In the genomic region with DNA sequence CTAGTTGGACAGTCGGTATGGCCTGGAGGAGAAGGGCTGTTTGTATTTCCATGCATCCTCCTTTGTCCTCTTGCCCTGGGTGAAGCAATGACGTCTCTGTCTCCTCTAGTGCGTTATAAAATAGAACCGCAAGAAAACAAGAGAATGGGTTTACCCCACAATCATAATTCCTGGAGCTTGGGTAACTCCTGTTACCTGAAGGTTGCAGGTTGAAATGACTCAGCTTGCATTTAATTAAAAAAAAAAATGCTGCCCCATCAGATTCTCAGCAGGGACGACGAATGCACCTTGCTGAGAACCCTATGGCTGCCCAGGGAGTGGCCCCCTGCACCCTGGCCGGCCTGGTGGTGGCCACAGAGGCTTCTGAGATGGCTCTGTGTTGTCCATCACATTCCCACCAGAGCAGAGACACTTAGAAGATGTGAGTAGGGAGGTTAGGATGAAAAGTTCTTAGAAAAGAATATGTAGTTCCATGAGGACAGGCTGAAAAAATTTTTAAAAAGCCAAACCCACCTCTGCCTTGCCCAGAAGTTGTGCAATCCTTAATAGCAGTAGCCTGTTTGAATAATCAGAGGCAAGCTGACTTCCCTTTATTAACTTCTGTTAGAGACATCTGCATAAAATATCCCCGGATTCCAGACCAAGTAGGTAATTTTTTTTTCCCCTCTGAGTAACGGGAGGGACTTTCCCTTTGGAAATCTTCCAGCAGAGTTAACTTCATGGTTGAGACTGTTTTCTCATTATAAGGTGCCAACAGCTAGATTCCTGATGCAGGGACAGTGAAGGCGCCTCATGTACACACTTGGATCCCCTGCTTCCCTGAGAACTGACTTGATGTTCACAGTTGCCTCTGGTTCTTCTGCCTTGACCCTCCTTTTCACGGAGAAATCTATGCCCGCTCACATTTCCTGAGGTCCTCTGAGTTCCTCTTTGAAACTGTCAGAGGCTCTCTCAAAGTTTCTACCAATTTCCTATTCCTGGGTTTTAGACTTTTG, we compare ENCODE assay signal across 9 cellular contexts.
A peak's percentile ranks its signal among the peaks of the same experiment; 100 is the strongest.
DNase-seq lines count a peak whose midpoint lies in the region; FAIRE-seq and TF ChIP-seq lines count a peak whose summit lies in the region.
"Had no signal": no experiment of that assay in that cellular context is flagged by ENCODE, and none has a peak within 500 bp of the region (broad histone marks: within the 10 kb centered on the region; RNA-seq: fewer than 3 reads in every experiment).

No MANE protein-coding gene starts in this region.

- H3K36me3 Mint-ChIP-seq in IgD-negative memory B cell = peaks cover 9% of the 10 kb centered on the region

- H3K4me3 ChIP-seq in astrocyte of the cerebellum (ENCODE audit: low read depth, low read length) (no peak overlapping the region), kidney (ENCODE audit: low read length in 2 of 2) (peak overlapping the region; percentile 58 to 76), stomach (no peak overlapping the region)
- H3K4me3 ChIP-seq: cardiac muscle cell had no signal

- no peaks in the 10 kb centered on the region for H3K9me3 Mint-ChIP-seq in IgD-negative memory B cell

- 47 to 61% (median 56%) methylated on average over 12 of the region's 12 CpGs for WGBS in stomach, 5 donors

- TF ChIP-seq POLR2A in stomach (IDR thresholded peaks at IDR 0.05) = no peak

- no peak for TF ChIP-seq EP300 in stomach (IDR thresholded peaks at IDR 0.05)

- H3K27me3 ChIP-seq in stomach = no peaks in the 10 kb centered on the region
- H3K27me3 ChIP-seq: cardiac muscle cell had no signal

- intact Hi-C loops in kidney (cut with DNase I) (no loop called here), stomach (cut with DNase I; ENCODE audit: low total_unique reads) (no loop called here)

- TF ChIP-seq CTCF in astrocyte of the cerebellum (IDR thresholded peaks at IDR 0.05; ENCODE audit: low read depth, low read length, missing control alignments) (no peak), kidney (IDR thresholded peaks at IDR 0.05; ENCODE audit: borderline replicate concordance, extremely low read depth, insufficient read depth) (no peak), stomach (IDR thresholded peaks at IDR 0.05) (no peak)

- peaks cover 13 to 22% (median 21%) of the 10 kb centered on the region in 3 donors for H3K4me1 Mint-ChIP-seq in IgD-negative memory B cell

- H3K27me3 Mint-ChIP-seq in IgD-negative memory B cell = no peaks in the 10 kb centered on the region

- no peak for FAIRE-seq in kidney (lab: Jason Lieb, UNC)

- H3K4me1 ChIP-seq in kidney (ENCODE audit: control insufficient read depth in 1 of 2, insufficient read depth in 1 of 2, low read depth in 1 of 2, low read length in 2 of 2) (peaks cover 46 to 61% of the 10 kb centered on the region in 2 donors), stomach (peaks cover 13 to 45% (median 29%) of the 10 kb centered on the region in 4 donors)

- DNase-seq in AG08395 (ENCODE audit: low spot score) (peak; percentile 73), astrocyte of the cerebellum (ENCODE audit: low read depth) (peak; percentile 78), kidney (no peak), stomach (no peak), HT-29 (ENCODE audit: low spot score) (no peak), NAMALWA (ENCODE audit: low spot score) (no peak)
- DNase-seq in NK-92 treated with Interleukin-12 subunit alpha and Interleukin-12 subunit beta, amount 100 ng/mL, for 24 hours (lab: John Stamatoyannopoulos, UW) = no peak

- peak overlapping the region; percentile 63 to 83 (median 67) for H3K27ac Mint-ChIP-seq in IgD-negative memory B cell

- H3K27ac ChIP-seq in kidney (ENCODE audit: low read depth in 2 of 2, low read length in 2 of 2) (peak overlapping the region; percentile 90 to 93), stomach (peak overlapping the region in 4 of 5 donors; percentile 69 to 77 (median 74))

- in situ Hi-C loops in astrocyte of the cerebellum (cut with HindIII; ENCODE audit: low sequenced_read_pairs) = no loop called here

- H3K36me3 ChIP-seq in kidney (ENCODE audit: control insufficient read depth in 1 of 2, insufficient read depth in 2 of 2, low read length in 2 of 2) (peaks cover 2 to 8% of the 10 kb centered on the region in 2 donors), stomach (peaks cover 0 to 7% (median 5%) of the 10 kb centered on the region in 4 donors)
- H3K36me3 ChIP-seq: cardiac muscle cell had no signal

- H3K9ac ChIP-seq in kidney (ENCODE audit: low read length in 2 of 2) = peak overlapping the region; percentile 12 to 91

- H3K4me3 Mint-ChIP-seq in IgD-negative memory B cell = no peak overlapping the region

- H3K9me3 ChIP-seq in kidney (ENCODE audit: control insufficient read depth in 1 of 2, low read length in 2 of 2) (no peaks in the 10 kb centered on the region), stomach (no peaks in the 10 kb centered on the region)

Comparison
In these comparisons a context has a peak if more than half of its experiments do, and no peak if none do; other contexts are left out.
1. DNase-seq: peak in AG08395 (single experiment) and astrocyte of the cerebellum (single experiment); none in kidney (single experiment), stomach (single experiment), HT-29 (single experiment), NK-92 treated with Interleukin-12 subunit alpha and Interleukin-12 subunit beta, amount 100 ng/mL, for 24 hours (single experiment) and NAMALWA (single experiment).
2. H3K4me3 ChIP-seq: peak in kidney (2 of 2); none in astrocyte of the cerebellum (single experiment) and stomach (0 of 4).